ENCODE assay signal across 14 cellular contexts in genomic region chr3:71441925-71442620, GRCh38.
DNase-seq lines count a peak whose midpoint lies in the region; ATAC-seq and TF ChIP-seq lines count a peak whose summit lies in the region.
"Had no signal": no experiment of that assay in that cellular context is flagged by ENCODE, and none has a peak within 500 bp of the region (broad histone marks: within the 10 kb centered on the region; RNA-seq: fewer than 3 reads in every experiment).

No MANE protein-coding gene starts in this region.

- no peaks in the 10 kb centered on the region for H3K36me3 Mint-ChIP-seq in stimulated activated naive CD8-positive, alpha-beta T cell treated with anti-CD3 and anti-CD28 coated beads, Interleukin-15, Interleukin-2, amounts not matched to agents 100 ng/mL and 50 ng/mL, for 24 hours (ENCODE audit: low read depth)
- H3K36me3 Mint-ChIP-seq in activated B cell treated with CpG ODN at 0.5 μM for 24 hours (ENCODE audit: low read depth) = peaks cover 5% of the 10 kb centered on the region

- no peaks in the 10 kb centered on the region for H3K9me3 ChIP-seq in lower lobe of right lung
- H3K9me3 ChIP-seq: colonic mucosa, pancreas, vagina had no signal

- no peak overlapping the region for H3K4me3 ChIP-seq in lower lobe of right lung
- H3K4me3 ChIP-seq: colonic mucosa, pancreas, vagina had no signal

- no peaks in the 10 kb centered on the region for H3K27me3 ChIP-seq in lower lobe of right lung (ENCODE audit: low read depth)
- H3K27me3 ChIP-seq: colonic mucosa, pancreas, vagina had no signal

- intact Hi-C loops in activated B cell treated with CpG ODN at 0.5 μM for 24 hours (cut with micrococcal nuclease) (loop anchor here (1.0 to 5.0 kb wide), 6 partner anchors 11 to 435 kb away; no protein-coding TSS in a partner anchor), lower lobe of right lung (cut with DNase I) (no loop called here)

- ATAC-seq in stimulated activated naive CD8-positive, alpha-beta T cell treated with anti-CD3 and anti-CD28 coated beads, Interleukin-15, Interleukin-2, amounts not matched to agents 100 U/mL and 50 U/mL, for 24 hours = no peak
- peak; percentile 14 for ATAC-seq in activated B cell treated with CpG ODN at 0.5 μM for 24 hours (ENCODE audit: low read depth)
- ATAC-seq in lower lobe of right lung = no peak
- ATAC-seq in left lobe of liver = no peak
- no peak for ATAC-seq in GM21786 (IDR thresholded peaks at IDR 0.05; ENCODE audit: unreplicated experiment)
- ATAC-seq: pancreas had no signal

- H3K4me1 Mint-ChIP-seq in stimulated activated naive CD8-positive, alpha-beta T cell treated with anti-CD3 and anti-CD28 coated beads, Interleukin-15, Interleukin-2, amounts not matched to agents 100 ng/mL and 50 ng/mL, for 24 hours (ENCODE audit: low read depth) = peaks cover 99% of the 10 kb centered on the region
- H3K4me1 Mint-ChIP-seq in activated B cell treated with CpG ODN at 0.5 μM for 24 hours = peaks cover 96% of the 10 kb centered on the region

- no peaks in the 10 kb centered on the region for H3K27me3 Mint-ChIP-seq in stimulated activated naive CD8-positive, alpha-beta T cell treated with anti-CD3 and anti-CD28 coated beads, Interleukin-15, Interleukin-2, amounts not matched to agents 100 ng/mL and 50 ng/mL, for 24 hours
- H3K27me3 Mint-ChIP-seq in activated B cell treated with CpG ODN at 0.5 μM for 24 hours = no peaks in the 10 kb centered on the region

- no peaks in the 10 kb centered on the region for H3K9me3 Mint-ChIP-seq in stimulated activated naive CD8-positive, alpha-beta T cell treated with anti-CD3 and anti-CD28 coated beads, Interleukin-15, Interleukin-2, amounts not matched to agents 100 ng/mL and 50 ng/mL, for 24 hours
- H3K9me3 Mint-ChIP-seq in activated B cell treated with CpG ODN at 0.5 μM for 24 hours = no peaks in the 10 kb centered on the region

- POLR2A ChIA-PET in activated B cell treated with CpG ODN at 0.5 μM for 24 hours (lab: Charles Lee) = interaction anchor here (0.6 to 6.1 kb wide), 16 partner anchors 12 to 1559 kb away, joined by 3 to 66 read pairs (median 12); partner anchors contain the start of gene FOXP1

- no peaks in the 10 kb centered on the region for H3K36me3 ChIP-seq in lower lobe of right lung
- H3K36me3 ChIP-seq: colonic mucosa, pancreas, vagina had no signal

- peak overlapping the region; percentile 67 for H3K4me3 Mint-ChIP-seq in stimulated activated naive CD8-positive, alpha-beta T cell treated with anti-CD3 and anti-CD28 coated beads, Interleukin-15, Interleukin-2, amounts not matched to agents 100 ng/mL and 50 ng/mL, for 24 hours
- H3K4me3 Mint-ChIP-seq in activated B cell treated with CpG ODN at 0.5 μM for 24 hours = peak overlapping the region; percentile 82

- CTCF ChIA-PET in activated B cell treated with CpG ODN at 0.5 μM for 24 hours (lab: Charles Lee) = interaction anchor here (1.0 to 3.0 kb wide), 3 partner anchors 11 to 53 kb away, joined by 4 to 13 read pairs (median 4); no protein-coding TSS in a partner anchor

- peaks cover 76% of the 10 kb centered on the region for H3K4me1 ChIP-seq in lower lobe of right lung
- H3K4me1 ChIP-seq: colonic mucosa had no signal

- DNase-seq in stimulated activated naive CD8-positive, alpha-beta T cell treated with anti-CD3 and anti-CD28 coated beads, Interleukin-15, Interleukin-2, amounts not matched to agents 100 U/mL and 50 U/mL, for 24 hours = no peak
- DNase-seq in activated B cell treated with CpG ODN at 0.5 μM for 24 hours = no peak
- DNase-seq in lower lobe of right lung = no peak
- no peak for DNase-seq in left lobe of liver (ENCODE audit: low spot score)
- no peak for DNase-seq in OCI-M1 (lab: John Stamatoyannopoulos, UW)
- no peak for DNase-seq in Ammon's horn (ENCODE audit: low spot score)
- DNase-seq: AML-193, colonic mucosa, mesenchymal stem cell, NCI-H1048, pancreas had no signal

- peak overlapping the region; percentile 82 for H3K27ac ChIP-seq in lower lobe of right lung
- H3K27ac ChIP-seq: colonic mucosa had no signal

- TF ChIP-seq CTCF in activated B cell treated with CpG ODN at 0.5 μM for 24 hours (IDR thresholded peaks at IDR 0.05) (no peak), lower lobe of right lung (IDR thresholded peaks at IDR 0.05) (no peak)

- peak overlapping the region; percentile 95 for H3K27ac Mint-ChIP-seq in stimulated activated naive CD8-positive, alpha-beta T cell treated with anti-CD3 and anti-CD28 coated beads, Interleukin-15, Interleukin-2, amounts not matched to agents 100 ng/mL and 50 ng/mL, for 24 hours
- H3K27ac Mint-ChIP-seq in activated B cell treated with CpG ODN at 0.5 μM for 24 hours = peak overlapping the region; percentile 99
